Comparison of ENCODE assay signal across 1 cellular context in the genomic region with DNA sequence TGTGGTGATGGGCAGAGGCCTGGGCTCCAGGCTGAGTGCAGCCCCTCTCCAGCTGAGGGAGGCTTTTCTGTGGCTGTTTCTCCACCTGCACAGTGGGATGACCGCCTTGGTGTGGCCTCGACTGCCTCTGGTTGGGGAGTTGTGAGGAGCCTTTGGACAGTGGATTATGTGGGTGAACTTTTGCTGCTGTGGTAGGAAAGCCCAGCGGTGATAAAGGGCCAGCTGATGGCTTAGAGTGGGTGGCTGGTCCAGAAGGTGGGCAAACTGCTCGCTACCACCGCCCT.
TF ChIP-seq lines count a peak whose summit lies in the region.

No MANE protein-coding gene starts in this region.

TF ChIP-seq in SK-N-SH, 30 proteins besides CTCF, POLR2A, EP300 and RAD21 (continued from another document):
- TF ChIP-seq ZBTB33 (IDR thresholded peaks at IDR 0.05; ENCODE audit: borderline replicate concordance, low read depth) = no peak
- no peak for TF ChIP-seq NRF1 (IDR thresholded peaks at IDR 0.05; ENCODE audit: low read depth, low read length)
- TF ChIP-seq RCOR1 (IDR thresholded peaks at IDR 0.05; ENCODE audit: low read length) = no peak
- TF ChIP-seq GABPA (IDR thresholded peaks at IDR 0.05; ENCODE audit: low read depth) = no peak
- no peak for TF ChIP-seq NFIC (IDR thresholded peaks at IDR 0.05; ENCODE audit: borderline replicate concordance)
- TF ChIP-seq ELF1 (IDR thresholded peaks at IDR 0.05) = no peak
- TF ChIP-seq REST (IDR thresholded peaks at IDR 0.05; ENCODE audit: low read depth, low read length) = no peak
- no peak for TF ChIP-seq RXRA (IDR thresholded peaks at IDR 0.05; ENCODE audit: borderline replicate concordance, low read depth)
- TF ChIP-seq FOXJ3 (CRISPR knock-in tag; IDR thresholded peaks at IDR 0.05) = no peak
